ENCODE assay signal across 3 cellular contexts in genomic region chr16:33974557-33974956, GRCh38.
A peak's percentile ranks its signal among the peaks of the same experiment; 100 is the strongest.
DNase-seq lines count a peak whose midpoint lies in the region; ATAC-seq, FAIRE-seq and TF ChIP-seq lines count a peak whose summit lies in the region.
"Not testable (repeated sequence)": the region's sequence is repeated elsewhere in the genome, so short reads cannot be mapped to it uniquely, and the experiment has no call there.

No MANE protein-coding gene starts in this region.

- in situ Hi-C loops in HepG2 (cut with HindIII; ENCODE audit: extremely low pct_ligation_motif_present, low pct_unique_long_range_greater_than_20kb): not testable (repeated sequence)

- H3K4me3 ChIP-seq in HepG2 (replicated peaks in 1 of 3; ENCODE audit: insufficient read depth in 1 of 3, low read depth in 2 of 3, low read length in 3 of 3); psoas muscle: not testable (repeated sequence)

- not testable (repeated sequence) for TF ChIP-seq POLR2A in HepG2 (IDR thresholded peaks at IDR 0.05; ENCODE audit: insufficient read depth in 1 of 2, low read depth in 2 of 2, low read length in 2 of 2)

- not testable (repeated sequence) for H3K27me3 ChIP-seq in HepG2 (ENCODE audit: control insufficient read depth in 1 of 2, insufficient read depth in 2 of 2, low read length in 2 of 2); psoas muscle (ENCODE audit: insufficient read depth in 3 of 3, low read length in 2 of 3)

- not testable (repeated sequence) for H3K36me3 ChIP-seq in HepG2 (replicated peaks in 1 of 2; ENCODE audit: control insufficient read depth in 1 of 2, insufficient read depth in 2 of 2, low read length in 2 of 2); psoas muscle (ENCODE audit: insufficient read depth in 1 of 2, low read depth in 1 of 2)

- ATAC-seq in SK-N-SH treated with all-trans-retinoic acid at 6 μM for 48 hours (peak; percentile 63), HepG2 (peak; percentile 21), psoas muscle (peak in 3 of 4 donors; percentile 26 to 65 (median 31))

- not testable (repeated sequence) for FAIRE-seq in HepG2 (lab: Jason Lieb, UNC)

- DNase-seq in HepG2 (ENCODE audit: low spot score); psoas muscle: not testable (repeated sequence)

- no CpG with 5 or more reads among the region's 8 CpGs for WGBS in HepG2 (ENCODE audit: low lambda C conversion rate)
- WGBS in psoas muscle, 3 donors: no CpG with 5 or more reads among the region's 8 CpGs

- H3K27ac ChIP-seq in HepG2 (ENCODE audit: extremely low read length, insufficient read depth, low read length); psoas muscle: not testable (repeated sequence)

- H2AFZ ChIP-seq in HepG2 (ENCODE audit: low read length): not testable (repeated sequence)

- H3K4me2 ChIP-seq in HepG2 (ENCODE audit: low read depth, low read length): not testable (repeated sequence)

- not testable (repeated sequence) for H3K79me2 ChIP-seq in HepG2 (ENCODE audit: insufficient read depth, low read length)

- POLR2A ChIA-PET in HepG2 (lab: Yijun Ruan, JAX): not testable (repeated sequence)

- H3K9me3 ChIP-seq in HepG2 (ENCODE audit: low read length); psoas muscle: not testable (repeated sequence)

- not testable (repeated sequence) for TF ChIP-seq CTCF in HepG2 (CRISPR knock-in tag; IDR thresholded peaks at IDR 0.05); psoas muscle (IDR thresholded peaks at IDR 0.05)

- TF ChIP-seq EP300 in HepG2 (IDR thresholded peaks at IDR 0.05; ENCODE audit: low read depth in 2 of 2, low read length in 2 of 2); HepG2 (CRISPR knock-in tag; IDR thresholded peaks at IDR 0.05; ENCODE audit: borderline replicate concordance): not testable (repeated sequence)

- TF ChIP-seq RAD21 in HepG2 (CRISPR knock-in tag; IDR thresholded peaks at IDR 0.05): not testable (repeated sequence)

- CTCF ChIA-PET in HepG2 (lab: Yijun Ruan, JAX; ENCODE audit: low intra/inter-chr PET ratio, low total read pairs): not testable (repeated sequence)

- intact Hi-C loops in HepG2 (cut with micrococcal nuclease; ENCODE audit: unreplicated experiment); psoas muscle (cut with DNase I): not testable (repeated sequence)

- H3K9ac ChIP-seq in HepG2 (ENCODE audit: insufficient read depth, low read depth, low read length): not testable (repeated sequence)

- H3K4me1 ChIP-seq in HepG2 (ENCODE audit: insufficient read depth, low read length); psoas muscle: not testable (repeated sequence)

- BruUV-seq in HepG2 (replicated peaks; lab: Mats Ljungman, UMichigan): not testable (repeated sequence)

- H4K20me1 ChIP-seq in HepG2 (ENCODE audit: insufficient read depth, low read length): not testable (repeated sequence)
